1 cellular context compared by ENCODE assay signal in the genomic region with DNA sequence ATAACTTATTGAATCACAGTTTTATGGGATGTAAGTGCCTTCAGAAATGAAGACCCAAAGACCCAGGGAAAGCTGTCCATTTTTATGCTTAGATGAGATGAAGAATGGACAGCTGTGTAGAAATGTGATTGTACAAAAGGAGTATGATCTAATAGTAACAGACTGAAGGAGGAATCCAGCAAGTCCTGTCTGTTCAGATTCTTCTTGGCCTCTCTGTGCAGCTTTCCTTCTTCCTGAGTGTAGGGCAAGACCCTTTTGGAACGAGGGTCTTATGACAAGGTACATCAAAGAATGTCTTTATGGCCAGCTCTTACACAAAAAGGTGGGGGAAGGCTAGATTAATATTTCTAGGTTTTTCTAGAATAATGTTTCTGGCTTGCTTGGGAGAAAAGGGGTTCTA.
TF ChIP-seq lines count a peak whose summit lies in the region.

No MANE protein-coding gene starts in this region.

TF ChIP-seq in IMR-90, 13 proteins besides CTCF, POLR2A, EP300 and RAD21:
- TF ChIP-seq CEBPB (IDR thresholded peaks at IDR 0.05; ENCODE audit: low read depth, low read length) (no peak), RCOR1 (IDR thresholded peaks at IDR 0.05; ENCODE audit: insufficient replicate concordance, low read length) (no peak), SMC3 (IDR thresholded peaks at IDR 0.05; ENCODE audit: low read depth, low read length) (no peak), FOS (IDR thresholded peaks at IDR 0.05; ENCODE audit: low read depth, low read length) (no peak), MAZ (IDR thresholded peaks at IDR 0.05; ENCODE audit: borderline replicate concordance, low read depth, low read length) (no peak), BHLHE40 (IDR thresholded peaks at IDR 0.05; ENCODE audit: low read depth, low read length) (no peak), RFX5 (IDR thresholded peaks at IDR 0.05; ENCODE audit: low read depth, low read length) (no peak), NFE2L2 (IDR thresholded peaks at IDR 0.05; ENCODE audit: low read depth, low read length) (no peak), CHD1 (IDR thresholded peaks at IDR 0.05; ENCODE audit: low read depth, low read length) (no peak)
- TF ChIP-seq, protein P1, sequence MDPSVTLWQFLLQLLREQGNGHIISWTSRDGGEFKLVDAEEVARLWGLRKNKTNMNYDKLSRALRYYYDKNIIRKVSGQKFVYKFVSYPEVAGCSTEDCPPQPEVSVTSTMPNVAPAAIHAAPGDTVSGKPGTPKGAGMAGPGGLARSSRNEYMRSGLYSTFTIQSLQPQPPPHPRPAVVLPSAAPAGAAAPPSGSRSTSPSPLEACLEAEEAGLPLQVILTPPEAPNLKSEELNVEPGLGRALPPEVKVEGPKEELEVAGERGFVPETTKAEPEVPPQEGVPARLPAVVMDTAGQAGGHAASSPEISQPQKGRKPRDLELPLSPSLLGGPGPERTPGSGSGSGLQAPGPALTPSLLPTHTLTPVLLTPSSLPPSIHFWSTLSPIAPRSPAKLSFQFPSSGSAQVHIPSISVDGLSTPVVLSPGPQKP (IDR thresholded peaks at IDR 0.05; ENCODE audit: borderline replicate concordance, low read depth, low read length) = no peak
- TF ChIP-seq, protein P2, sequence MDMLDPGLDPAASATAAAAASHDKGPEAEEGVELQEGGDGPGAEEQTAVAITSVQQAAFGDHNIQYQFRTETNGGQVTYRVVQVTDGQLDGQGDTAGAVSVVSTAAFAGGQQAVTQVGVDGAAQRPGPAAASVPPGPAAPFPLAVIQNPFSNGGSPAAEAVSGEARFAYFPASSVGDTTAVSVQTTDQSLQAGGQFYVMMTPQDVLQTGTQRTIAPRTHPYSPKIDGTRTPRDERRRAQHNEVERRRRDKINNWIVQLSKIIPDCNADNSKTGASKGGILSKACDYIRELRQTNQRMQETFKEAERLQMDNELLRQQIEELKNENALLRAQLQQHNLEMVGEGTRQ (IDR thresholded peaks at IDR 0.05; ENCODE audit: low read depth, low read length) = no peak
